In genomic region chr16:8963825-8964441, GRCh38 we compare ENCODE assay signal across 1 cellular context.
A peak's percentile ranks its signal among the peaks of the same experiment; 100 is the strongest.
TF ChIP-seq lines count a peak whose summit lies in the region.

Gene USP7 (minus strand): TSS chr16:8963906. CDS start chr16:8963285, 621 bp downstream.

TF ChIP-seq in HepG2, 621 proteins besides CTCF, POLR2A, EP300 and RAD21 (continued from another document):
- no peak for TF ChIP-seq SKI (IDR thresholded peaks at IDR 0.05; ENCODE audit: partially characterized antibody)
- no peak for TF ChIP-seq ZNF264 (CRISPR knock-in tag; IDR thresholded peaks at IDR 0.05)
- TF ChIP-seq USF2 (IDR thresholded peaks at IDR 0.05; ENCODE audit: low read depth, low read length) = no peak
- no peak for TF ChIP-seq USF2 (CRISPR knock-in tag; IDR thresholded peaks at IDR 0.05; ENCODE audit: borderline replicate concordance)
- TF ChIP-seq MTA3 (CRISPR knock-in tag; IDR thresholded peaks at IDR 0.05) = no peak
- no peak for TF ChIP-seq RAD51 (IDR thresholded peaks at IDR 0.05; ENCODE audit: borderline replicate concordance)
- peak; percentile 32; the same call in 1 of the 2 replicates for TF ChIP-seq SOX5 (CRISPR knock-in tag; IDR thresholded peaks at IDR 0.05; ENCODE audit: borderline replicate concordance)
- no peak for TF ChIP-seq KAT7 (CRISPR knock-in tag; IDR thresholded peaks at IDR 0.05; ENCODE audit: borderline replicate concordance)
- no peak for TF ChIP-seq ZNF383 (CRISPR knock-in tag; IDR thresholded peaks at IDR 0.05; ENCODE audit: borderline replicate concordance)
- TF ChIP-seq ERF (CRISPR knock-in tag; IDR thresholded peaks at IDR 0.05) = peak; percentile 61; the same call in 1 of the 2 replicates
- no peak for TF ChIP-seq FOSL2 (CRISPR knock-in tag; IDR thresholded peaks at IDR 0.05)
- TF ChIP-seq ZNF567 (CRISPR knock-in tag; IDR thresholded peaks at IDR 0.05; ENCODE audit: borderline replicate concordance) = no peak
- no peak for TF ChIP-seq KLF15 (CRISPR knock-in tag; IDR thresholded peaks at IDR 0.05; ENCODE audit: borderline replicate concordance)
- no peak for TF ChIP-seq HMG20A (CRISPR knock-in tag; IDR thresholded peaks at IDR 0.05; ENCODE audit: borderline replicate concordance)
- no peak for TF ChIP-seq CC2D1A (CRISPR knock-in tag; IDR thresholded peaks at IDR 0.05)
- TF ChIP-seq MAFG (CRISPR knock-in tag; IDR thresholded peaks at IDR 0.05) = no peak
- TF ChIP-seq ZNF761 (CRISPR knock-in tag; conservative IDR thresholded peaks at IDR 0.05) = no peak
- TF ChIP-seq FOXJ3 (CRISPR knock-in tag; IDR thresholded peaks at IDR 0.05; ENCODE audit: borderline replicate concordance) = no peak
- peak; percentile 91 for TF ChIP-seq SAP130 (CRISPR knock-in tag; IDR thresholded peaks at IDR 0.05; ENCODE audit: low read depth)
- TF ChIP-seq ZNF382 (CRISPR knock-in tag; IDR thresholded peaks at IDR 0.05; ENCODE audit: borderline replicate concordance) = no peak
- TF ChIP-seq SMYD3 (CRISPR knock-in tag; IDR thresholded peaks at IDR 0.05) = peak; percentile 45; the same call in 1 of the 2 replicates
- TF ChIP-seq ZNF570 (CRISPR knock-in tag; IDR thresholded peaks at IDR 0.05; ENCODE audit: borderline replicate concordance) = no peak
- 0 out of 2 replicates have a peak, but pooled peaks have one; percentile 59 for TF ChIP-seq ZNF543 (CRISPR knock-in tag; IDR thresholded peaks at IDR 0.05)
- TF ChIP-seq PRDM15 (CRISPR knock-in tag; IDR thresholded peaks at IDR 0.05) = no peak; the same call in 1 of the 2 replicates
- peak; percentile 61 for TF ChIP-seq BCL3 (CRISPR knock-in tag; IDR thresholded peaks at IDR 0.05)
- TF ChIP-seq JUND (CRISPR knock-in tag; IDR thresholded peaks at IDR 0.05) = no peak
- TF ChIP-seq ZNF749 (CRISPR knock-in tag; IDR thresholded peaks at IDR 0.05; ENCODE audit: borderline replicate concordance) = no peak
- TF ChIP-seq ZUFSP (CRISPR knock-in tag; IDR thresholded peaks at IDR 0.05; ENCODE audit: borderline replicate concordance) = no peak
- TF ChIP-seq MED13 (CRISPR knock-in tag; IDR thresholded peaks at IDR 0.05) = no peak
- no peak for TF ChIP-seq PLSCR1 (CRISPR knock-in tag; IDR thresholded peaks at IDR 0.05; ENCODE audit: borderline replicate concordance)
